ENCODE assay signal across 30 cellular contexts in the genomic region with DNA sequence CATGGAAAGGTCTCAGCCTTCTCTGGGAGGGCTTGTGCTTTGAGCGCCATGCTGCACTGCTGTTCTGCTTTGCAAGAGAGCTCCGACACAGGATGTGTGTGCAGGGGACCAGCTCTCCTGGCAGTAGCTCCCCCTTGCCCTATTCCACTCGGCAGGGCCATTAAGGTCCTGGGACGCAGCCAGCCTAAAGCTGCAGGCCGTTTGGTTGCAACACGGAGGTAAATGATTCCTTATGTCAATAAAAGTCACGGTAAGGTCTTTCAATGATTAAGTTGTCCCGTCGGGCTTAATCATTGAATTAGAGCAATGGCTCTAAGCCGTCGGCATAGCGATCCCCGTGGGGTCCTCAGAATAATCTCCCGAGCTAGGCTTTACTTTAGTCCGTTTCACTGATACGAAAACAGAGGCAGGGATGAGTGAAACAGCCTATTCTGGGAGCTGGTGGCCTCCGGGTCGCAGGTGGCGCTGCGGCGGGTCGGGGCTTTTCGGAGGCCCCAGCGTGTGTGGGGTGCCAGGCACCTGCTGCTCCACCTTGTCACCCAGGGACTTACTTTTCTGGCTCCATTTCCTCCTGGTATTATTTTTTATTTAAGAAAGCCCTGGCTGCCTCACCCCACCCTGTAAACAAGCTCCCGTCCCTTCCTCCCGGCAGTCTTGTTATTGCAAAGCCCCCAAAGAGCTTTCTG.
"Had no signal": no experiment of that assay in that cellular context is flagged by ENCODE, and none has a peak within 500 bp of the region (broad histone marks: within the 10 kb centered on the region; RNA-seq: fewer than 3 reads in every experiment).

No MANE protein-coding gene starts in this region.

- H3K4me1 Mint-ChIP-seq: immature natural killer cell; stimulated activated effector memory CD8-positive, alpha-beta T cell treated with anti-CD3 and anti-CD28 coated beads, Interleukin-12 subunit alpha, Interleukin-12 subunit beta, amount 100 ng/mL, for 72 hours had no signal

- H3K27ac Mint-ChIP-seq: activated naive CD8-positive, alpha-beta T cell; activated T-cell treated with anti-CD3 and anti-CD28 coated beads, Interleukin-2, amount 50 U/mL, for 72 hours; immature natural killer cell; nephron progenitor cell; stimulated activated effector memory CD8-positive, alpha-beta T cell treated with anti-CD3 and anti-CD28 coated beads, Interleukin-12 subunit alpha, Interleukin-12 subunit beta, amount 100 ng/mL, for 72 hours; stimulated activated naive CD8-positive, alpha-beta T cell treated with anti-CD3 and anti-CD28 coated beads, Interleukin-15, Interleukin-2, amounts not matched to agents 100 ng/mL and 50 ng/mL, for 24 hours; type B pancreatic cell had no signal

- H3K9me3 Mint-ChIP-seq: nephron progenitor cell, type B pancreatic cell had no signal

- H3K27ac ChIP-seq: colonic mucosa, gastroesophageal sphincter, left ventricle myocardium inferior, parathyroid adenoma, skin epidermis, uterus had no signal

- H2AFZ ChIP-seq: parathyroid adenoma had no signal

- H3K4me3 ChIP-seq: colonic mucosa, gastroesophageal sphincter, left ventricle myocardium inferior, lung, mucosa of descending colon, skin epidermis, uterus had no signal

- H3K9ac ChIP-seq: parathyroid adenoma had no signal

- H3K27me3 Mint-ChIP-seq: activated naive CD8-positive, alpha-beta T cell; stimulated activated naive CD8-positive, alpha-beta T cell treated with anti-CD3 and anti-CD28 coated beads, Interleukin-15, Interleukin-2, amounts not matched to agents 100 ng/mL and 50 ng/mL, for 24 hours had no signal

- ATAC-seq: activated T-cell treated with anti-CD3 and anti-CD28 coated beads, Interleukin-2, amount 50 U/mL, for 72 hours; gastroesophageal sphincter; mucosa of descending colon; sciatic nerve; stimulated activated effector memory CD8-positive, alpha-beta T cell treated with anti-CD3 and anti-CD28 coated beads, Interleukin-12 subunit alpha, Interleukin-12 subunit beta, amount 100 ng/mL, for 72 hours had no signal

- H3K36me3 ChIP-seq: colonic mucosa, gastroesophageal sphincter, left ventricle myocardium inferior, uterus had no signal

- H3K36me3 Mint-ChIP-seq: activated naive CD8-positive, alpha-beta T cell; immature natural killer cell; stimulated activated effector memory CD8-positive, alpha-beta T cell treated with anti-CD3 and anti-CD28 coated beads, Interleukin-12 subunit alpha, Interleukin-12 subunit beta, amount 100 ng/mL, for 72 hours; type B pancreatic cell had no signal

- H3K79me2 ChIP-seq: parathyroid adenoma had no signal

- H3K4me3 Mint-ChIP-seq: activated naive CD8-positive, alpha-beta T cell; activated T-cell treated with anti-CD3 and anti-CD28 coated beads, Interleukin-2, amount 50 U/mL, for 72 hours; immature natural killer cell; nephron progenitor cell; stimulated activated effector memory CD8-positive, alpha-beta T cell treated with anti-CD3 and anti-CD28 coated beads, Interleukin-12 subunit alpha, Interleukin-12 subunit beta, amount 100 ng/mL, for 72 hours; stimulated activated naive CD8-positive, alpha-beta T cell treated with anti-CD3 and anti-CD28 coated beads, Interleukin-15, Interleukin-2, amounts not matched to agents 100 ng/mL and 50 ng/mL, for 24 hours; type B pancreatic cell had no signal

- DNase-seq: activated CD4-positive, alpha-beta T cell treated with anti-CD3 and anti-CD28 coated beads for 4 hours; activated CD4-positive, alpha-beta T cell treated with anti-CD3 and anti-CD28 coated beads, Interleukin-2, amount 50 U/mL, for 4 hours; activated naive CD4-positive, alpha-beta T cell treated with Interleukin-2 at 50 U/mL for 16 hours; activated T-cell treated with anti-CD3 and anti-CD28 coated beads for 4 hours; activated T-cell treated with anti-CD3 and anti-CD28 coated beads, Interleukin-2, amount 50 U/mL, for 72 hours; anterior cingulate cortex; cerebellar nuclear complex; colonic mucosa; effector CD8-positive, alpha-beta T cell; erythroblast; head of caudate nucleus; hypothalamus; immature natural killer cell; kidney; left ventricle myocardium inferior; mucosa of descending colon; nephron progenitor cell; nucleus accumbens; stimulated activated CD4-positive, alpha-beta T cell treated with anti-CD3 and anti-CD28 coated beads, Interleukin-12 subunit alpha, Interleukin-12 subunit beta, amount 100 ng/mL, for 4 hours; stimulated activated CD4-positive, alpha-beta T cell treated with anti-CD3 and anti-CD28 coated beads, Interleukin-4, amount 100 ng/mL, for 24 hours; uterus had no signal

- H3K9me3 ChIP-seq: colonic mucosa, gastroesophageal sphincter, uterus had no signal

- H3K27me3 ChIP-seq: colonic mucosa, gastroesophageal sphincter, uterus had no signal

- H3K4me1 ChIP-seq: colonic mucosa, gastroesophageal sphincter, left ventricle myocardium inferior, parathyroid adenoma, uterus had no signal
